In the genomic region with DNA sequence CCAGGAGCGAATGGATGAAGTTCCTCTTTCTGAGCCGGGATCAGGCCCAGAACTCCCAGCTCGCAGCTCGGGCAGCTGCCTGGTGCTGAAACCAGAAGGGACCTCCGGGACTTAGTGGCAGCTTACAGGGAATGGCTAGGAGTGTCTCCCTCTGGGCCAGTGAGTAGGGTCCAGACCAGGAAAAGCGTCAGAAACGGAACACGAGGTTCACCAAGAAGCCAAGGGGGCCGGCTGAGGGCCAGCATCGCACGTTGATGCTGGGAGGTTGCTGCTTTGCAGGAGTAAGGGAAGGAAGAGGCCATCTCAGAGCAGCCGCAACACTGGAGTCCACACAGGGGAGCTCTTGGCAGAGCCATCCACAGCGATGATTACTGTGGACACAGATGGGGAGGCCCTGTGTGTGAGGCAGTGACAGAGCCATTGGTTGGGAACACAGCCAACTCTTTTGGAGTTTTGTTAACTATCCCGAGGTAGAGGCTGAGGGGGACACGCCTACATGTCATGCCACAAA, we compare ENCODE assay signal across 14 cellular contexts.
DNase-seq lines count a peak whose midpoint lies in the region; ATAC-seq and TF ChIP-seq lines count a peak whose summit lies in the region.
"Had no signal": no experiment of that assay in that cellular context is flagged by ENCODE, and none has a peak within 500 bp of the region (broad histone marks: within the 10 kb centered on the region; RNA-seq: fewer than 3 reads in every experiment).

No MANE protein-coding gene starts in this region.

- peaks cover 28 to 79% (median 67%) of the 10 kb centered on the region in 10 experiments for H3K4me1 ChIP-seq in BLaER1 treated with 17β-estradiol and CSF1 and Interleukin-3, amounts not matched to agents 10 nM and 100 nM
- peaks cover 6% of the 10 kb centered on the region for H3K4me1 ChIP-seq in right cardiac atrium (ENCODE audit: control insufficient read depth, insufficient read depth, low read length)
- no peaks in the 10 kb centered on the region for H3K4me1 ChIP-seq in prostate gland (replicated peaks)

- intact Hi-C loops in right cardiac atrium (cut with DNase I) (no loop called here), prostate gland (cut with DNase I) (loop anchor here (10.0 kb wide), 1 partner anchor 260 kb away; no protein-coding TSS in a partner anchor)

- no peak overlapping the region for H3K4me3 ChIP-seq in BLaER1 treated with 17β-estradiol and CSF1 and Interleukin-3, amounts not matched to agents 10 nM and 100 nM
- H3K4me3 ChIP-seq in LNCaP clone FGC (ENCODE audit: low read depth, low read length) (no peak overlapping the region), WERI-Rb-1 (ENCODE audit: low read depth, low read length) (no peak overlapping the region), right cardiac atrium (ENCODE audit: low read length) (no peak overlapping the region), prostate gland (no peak overlapping the region)

- H4K20me1 ChIP-seq in BLaER1 treated with 17β-estradiol and CSF1 and Interleukin-3, amounts not matched to agents 10 nM and 100 nM, result 0 out of 22 replicates have a peak, but pooled peaks cover 0 to 4% (median 0%) of the 10 kb centered on the region in 11 experiments

- no peak for TF ChIP-seq POLR2A in prostate gland (IDR thresholded peaks at IDR 0.05)

- H3K9ac ChIP-seq in BLaER1 treated with 17β-estradiol and CSF1 and Interleukin-3, amounts not matched to agents 10 nM and 100 nM, result peak overlapping the region in 7 of 11 experiments; percentile 2 to 20 (median 16); a peak in 4 of 22 replicates

- DNase-seq in LNCaP clone FGC (ENCODE audit: low read depth) (no peak), WERI-Rb-1 (no peak), right cardiac atrium (peak; percentile 43 to 82 (median 63)), iPS-NIHi11 (ENCODE audit: low spot score) (no peak), prostate gland (ENCODE audit: low spot score) (no peak)
- no peak for DNase-seq in effector CD4-positive, alpha-beta T cell
- DNase-seq: activated CD4-positive, CD25-positive, alpha-beta regulatory T cell treated with anti-CD3 and anti-CD28 coated beads, Interleukin-2, amount 50 U/mL, for 72 hours; CD4-positive, CD25-positive, alpha-beta regulatory T cell; HCEC 1CT; SIG-M5; stimulated activated naive B cell treated with anti-CD40 and anti-IgM and Interleukin-4, amounts not matched to agents 10 μg/mL and 1 μg/mL and 100 μg/mL, for 72 hours had no signal

- H3K9me3 ChIP-seq in BLaER1 treated with 17β-estradiol and CSF1 and Interleukin-3, amounts not matched to agents 10 nM and 100 nM (replicated peaks in 1 of 11), result no peaks in the 10 kb centered on the region; a peak in 1 of 22 replicates
- H3K9me3 ChIP-seq in WERI-Rb-1 (ENCODE audit: severe bottlenecking) (no peaks in the 10 kb centered on the region), right cardiac atrium (ENCODE audit: control insufficient read depth, low read length) (no peaks in the 10 kb centered on the region), prostate gland (no peaks in the 10 kb centered on the region)
- H3K9me3 ChIP-seq: neutrophil had no signal

- no peaks in the 10 kb centered on the region for H3K36me3 ChIP-seq in BLaER1 treated with 17β-estradiol and CSF1 and Interleukin-3, amounts not matched to agents 10 nM and 100 nM
- H3K36me3 ChIP-seq in WERI-Rb-1, result no peaks in the 10 kb centered on the region
- no peaks in the 10 kb centered on the region for H3K36me3 ChIP-seq in prostate gland
- H3K36me3 ChIP-seq: neutrophil had no signal

- 43% methylated on average over 15 of the region's 15 CpGs for WGBS in right cardiac atrium
- 48% methylated on average over 14 of the region's 15 CpGs for WGBS in prostate gland

- peak in 1 of 2 donors; percentile 22 for ATAC-seq in right cardiac atrium
- ATAC-seq in GM19467 (IDR thresholded peaks at IDR 0.05; ENCODE audit: unreplicated experiment), result no peak
- ATAC-seq: stimulated activated naive B cell treated with anti-CD40 and anti-IgM and Interleukin-4, amounts not matched to agents 10 μg/mL and 1 μg/mL and 100 μg/mL, for 72 hours had no signal

- H3K27me3 ChIP-seq in BLaER1 treated with 17β-estradiol and CSF1 and Interleukin-3, amounts not matched to agents 10 nM and 100 nM, result no peaks in the 10 kb centered on the region
- H3K27me3 ChIP-seq in WERI-Rb-1 (ENCODE audit: insufficient read depth, low read depth, severe bottlenecking), result no peaks in the 10 kb centered on the region
- H3K27me3 ChIP-seq in right cardiac atrium (ENCODE audit: control insufficient read depth, insufficient read depth), result no peaks in the 10 kb centered on the region
- H3K27me3 ChIP-seq in prostate gland (replicated peaks; ENCODE audit: insufficient read depth), result peaks cover 7% of the 10 kb centered on the region

- H3K4me2 ChIP-seq in BLaER1 treated with 17β-estradiol and CSF1 and Interleukin-3, amounts not matched to agents 10 nM and 100 nM, result peak overlapping the region; percentile 50 to 79 (median 70)

- TF ChIP-seq CTCF in LNCaP clone FGC (IDR thresholded peaks at IDR 0.05; ENCODE audit: control insufficient read depth, extremely low read depth, insufficient read depth) (0 out of 2 replicates have a peak, but pooled peaks have one; percentile 0), WERI-Rb-1 (IDR thresholded peaks at IDR 0.05; ENCODE audit: low read depth, low read length) (peak; percentile 13; the same call in 1 of the 2 replicates), prostate gland (IDR thresholded peaks at IDR 0.05) (no peak)

- peak overlapping the region in 1 of 11 experiments; percentile 8; a peak in 1 of 22 replicates for H3K27ac ChIP-seq in BLaER1 treated with 17β-estradiol and CSF1 and Interleukin-3, amounts not matched to agents 10 nM and 100 nM
- H3K27ac ChIP-seq in WERI-Rb-1 (no peak overlapping the region), right cardiac atrium (ENCODE audit: low read length) (no peak overlapping the region), prostate gland (no peak overlapping the region)
- H3K27ac ChIP-seq: neutrophil had no signal

Comparison
In these comparisons a context has a peak if more than half of its experiments do, and no peak if none do; other contexts are left out.
1. DNase-seq: peak in right cardiac atrium (3 of 3); none in LNCaP clone FGC (single experiment), WERI-Rb-1 (single experiment), effector CD4-positive, alpha-beta T cell (single experiment), iPS-NIHi11 (single experiment) and prostate gland (single experiment).
2. CTCF ChIP-seq: peak in LNCaP clone FGC (single experiment) and WERI-Rb-1 (single experiment); none in prostate gland (0 of 4).